8 cellular contexts compared by ENCODE assay signal in the genomic region with DNA sequence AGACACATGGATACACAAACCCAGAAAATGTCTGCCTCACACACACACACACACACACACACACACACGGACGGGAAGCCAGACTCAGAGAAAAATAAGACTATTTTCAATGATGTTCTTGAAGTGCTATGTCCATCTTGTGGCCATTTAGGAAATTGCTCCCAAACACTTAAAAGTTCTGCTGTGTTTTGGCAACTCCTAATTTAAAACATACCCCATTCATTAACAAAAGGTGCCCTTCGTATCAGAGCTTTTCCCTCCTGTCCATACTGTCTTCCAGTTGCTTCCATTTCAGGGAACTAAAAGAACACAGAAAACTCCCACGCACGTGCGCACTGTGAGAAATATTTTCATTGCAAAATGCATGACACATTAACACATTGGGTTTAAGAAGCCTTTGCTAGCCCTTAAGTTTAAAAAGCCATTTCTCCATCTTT. TPM values are rescaled to one million over a fixed set of nuclear protein-coding genes. Genes with fewer than 3 reads are reported as not detected.
DNase-seq lines count a peak whose midpoint lies in the region; ATAC-seq and TF ChIP-seq lines count a peak whose summit lies in the region.

No MANE protein-coding gene starts in this region.

- H3K4me1 ChIP-seq in ascending aorta = peaks cover 0 to 6% of the 10 kb centered on the region in 2 donors

- H3K4me3 ChIP-seq in ascending aorta = no peak overlapping the region

- H3K36me3 ChIP-seq in ascending aorta = no peaks in the 10 kb centered on the region

- no peaks in the 10 kb centered on the region for H3K27me3 ChIP-seq in ascending aorta

- H3K36me3 Mint-ChIP-seq in T-helper 17 cell (ENCODE audit: low read depth) = no peaks in the 10 kb centered on the region

- TF ChIP-seq CTCF in ascending aorta (IDR thresholded peaks at IDR 0.05) = peak; percentile 58 to 67 (median 63)

- intact Hi-C loops in ascending aorta (cut with DNase I) = loop anchor here (2.0 to 5.0 kb wide), 5 partner anchors 37 to 1053 kb away; no protein-coding TSS in a partner anchor

- no peaks in the 10 kb centered on the region for H3K9me3 ChIP-seq in ascending aorta
- no peaks in the 10 kb centered on the region for H3K9me3 ChIP-seq in T-helper 17 cell (ENCODE audit: control insufficient read depth, low read length, poor library complexity, severe bottlenecking)

- H3K27ac Mint-ChIP-seq in T-helper 17 cell = no peak overlapping the region

- peak overlapping the region in 1 of 2 donors; percentile 28 for H3K27ac ChIP-seq in ascending aorta

- peak; percentile 56 for ATAC-seq in HG02885 (IDR thresholded peaks at IDR 0.05; ENCODE audit: poor library complexity, unreplicated experiment)
- no peak for ATAC-seq in T-helper 17 cell
- no peak for ATAC-seq in GM19023 (IDR thresholded peaks at IDR 0.05; ENCODE audit: unreplicated experiment)

- DNase-seq in ELR (ENCODE audit: low read depth) (peak; percentile 75), NCI-H526 (lab: John Stamatoyannopoulos, UW) (peak; percentile 50 to 66), ascending aorta (ENCODE audit: low spot score in 2 of 2) (peak in 1 of 2 donors; percentile 66), iPS-NIHi7 (ENCODE audit: extremely low spot score) (peak; percentile 58), superior temporal gyrus (ENCODE audit: extremely low spot score) (peak; percentile 79), T-helper 17 cell (no peak)

- H3K27me3 Mint-ChIP-seq in T-helper 17 cell = peaks cover 77% of the 10 kb centered on the region

- H3K4me1 Mint-ChIP-seq in T-helper 17 cell = no peaks in the 10 kb centered on the region

- no peak overlapping the region for H3K4me3 Mint-ChIP-seq in T-helper 17 cell

RNA-seq across cellular contexts. Expression of a gene that starts 44.6 kb away (rescaled TPM):
- total RNA-seq in ascending aorta = not detected
- not detected for total RNA-seq in T-helper 17 cell

RNA-seq across cellular contexts. Expression of a gene that starts 59.2 kb away (rescaled TPM):
- total RNA-seq in ascending aorta (not detected), T-helper 17 cell (not detected)

Comparison
In these comparisons a context has a peak if more than half of its experiments do, and no peak if none do; other contexts are left out.
1. DNase-seq: peak in ELR (single experiment), NCI-H526 (2 of 2), iPS-NIHi7 (single experiment) and superior temporal gyrus (single experiment); none in T-helper 17 cell (0 of 3).